Comparison of ENCODE assay signal across 21 cellular contexts in the genomic region with DNA sequence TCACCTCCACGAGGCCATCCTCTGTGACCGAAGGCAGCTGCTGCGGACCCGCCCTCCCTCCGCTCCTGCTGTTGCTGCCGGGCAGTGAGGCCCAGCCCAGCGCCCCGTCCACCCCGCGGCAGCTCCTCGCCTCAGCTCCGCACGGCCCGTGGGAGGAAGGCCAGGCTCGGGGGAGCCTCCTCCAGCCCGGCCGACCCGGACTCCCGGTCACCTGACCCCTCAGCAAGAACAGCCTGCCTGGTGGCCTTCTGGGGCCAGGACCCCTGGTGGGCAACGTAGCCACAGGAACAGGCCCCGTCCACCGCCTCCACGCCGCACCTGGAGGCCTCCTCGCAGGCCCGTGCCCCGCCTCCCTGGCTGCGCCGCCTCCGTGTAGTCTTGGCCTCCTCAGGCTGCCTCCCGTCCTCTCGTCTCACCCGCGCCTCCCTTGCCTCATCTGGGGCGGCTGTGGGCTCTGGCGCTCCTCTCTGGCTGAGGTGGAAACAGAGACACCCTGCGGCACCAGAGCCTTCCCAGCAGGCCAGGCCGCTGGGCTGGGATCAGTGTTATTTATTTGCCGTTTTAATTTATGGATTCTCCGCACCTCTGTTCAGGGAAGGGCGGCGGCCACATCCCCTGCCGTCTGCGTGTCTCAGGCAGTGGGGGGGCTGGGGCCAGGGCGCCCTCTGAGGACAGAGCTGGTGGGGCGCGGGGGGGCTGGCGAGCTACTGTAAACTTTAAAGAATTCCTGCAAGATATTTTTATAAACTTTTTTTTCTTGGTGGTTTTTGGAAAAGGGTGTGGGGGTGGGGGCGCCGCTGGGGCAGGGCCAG. TPM values are rescaled to one million over a fixed set of nuclear protein-coding genes. Genes with fewer than 3 reads are reported as not detected.
DNase-seq lines count a peak whose midpoint lies in the region; ATAC-seq and TF ChIP-seq lines count a peak whose summit lies in the region.
"Had no signal": no experiment of that assay in that cellular context is flagged by ENCODE, and none has a peak within 500 bp of the region (broad histone marks: within the 10 kb centered on the region; RNA-seq: fewer than 3 reads in every experiment).

No MANE protein-coding gene starts in this region.

- H3K27ac Mint-ChIP-seq in CD8-positive, alpha-beta memory T cell: no peak overlapping the region
- H3K27ac Mint-ChIP-seq: stimulated activated naive CD8-positive, alpha-beta T cell treated with anti-CD3 and anti-CD28 coated beads, Interleukin-15, amount 100 ng/mL, for 72 hours; T-helper 1 cell treated with Interleukin-12 subunit alpha and Interleukin-12 subunit beta and Interleukin-4 antibody, amounts not matched to agents 30 μg/mL and 1 μg/mL, for 36 hours had no signal

- no peaks in the 10 kb centered on the region for H3K27me3 ChIP-seq in esophagus (ENCODE audit: control insufficient read depth in 1 of 2, insufficient read depth in 2 of 2, low read length in 2 of 2)
- no peaks in the 10 kb centered on the region for H3K27me3 ChIP-seq in tibial artery
- H3K27me3 ChIP-seq in PC-9 (ENCODE audit: insufficient read depth, low read depth): no peaks in the 10 kb centered on the region
- H3K27me3 ChIP-seq in CD8-positive, alpha-beta memory T cell (ENCODE audit: insufficient read depth, low read length, poor library complexity, severe bottlenecking): no peaks in the 10 kb centered on the region
- H3K27me3 ChIP-seq: gastrocnemius medialis, right atrium auricular region had no signal

- no peak for DNase-seq in omental fat pad (ENCODE audit: low spot score)
- DNase-seq in tibial artery: peak in 1 of 2 donors; percentile 85
- DNase-seq in PC-9: no peak
- DNase-seq in CD8-positive, alpha-beta memory T cell: no peak
- DNase-seq in EL: no peak
- DNase-seq: activated CD8-positive, alpha-beta memory T cell treated with anti-CD3 and anti-CD28 coated beads for 24 hours; COR-L47; gastrocnemius medialis; naive thymus-derived CD8-positive, alpha-beta T cell; NCI-H2081 treated with DMSO at 0.1 percent for 48 hours; NCI-H510A; stimulated activated CD4-positive, alpha-beta T cell treated with anti-CD3 and anti-CD28 coated beads, Interleukin-1b, Interleukin-23, amount 100 ng/mL, for 48 hours; stimulated activated naive CD8-positive, alpha-beta T cell treated with anti-CD3 and anti-CD28 coated beads, Interleukin-15, amount 100 ng/mL, for 72 hours had no signal

- no peaks in the 10 kb centered on the region for H3K79me2 ChIP-seq in PC-9 (ENCODE audit: low read depth)

- peak overlapping the region; percentile 74 for H3K27ac ChIP-seq in angular gyrus (ENCODE audit: low read depth, low read length)
- H3K27ac ChIP-seq in esophagus (ENCODE audit: low read depth in 2 of 2, low read length in 1 of 2): peak overlapping the region; percentile 56 to 79
- H3K27ac ChIP-seq in tibial artery: peak overlapping the region; percentile 98 to 99
- no peak overlapping the region for H3K27ac ChIP-seq in PC-9
- no peak overlapping the region for H3K27ac ChIP-seq in CD8-positive, alpha-beta memory T cell (ENCODE audit: low read depth, low read length)
- H3K27ac ChIP-seq: gastrocnemius medialis, HL-60 had no signal

- ATAC-seq in omental fat pad (ENCODE audit: low FRiP score) (peak; percentile 35), HG03521 (IDR thresholded peaks at IDR 0.05; ENCODE audit: unreplicated experiment) (no peak)
- ATAC-seq: gastrocnemius medialis; naive thymus-derived CD8-positive, alpha-beta T cell had no signal

- intact Hi-C loops in tibial artery (cut with DNase I; ENCODE audit: low total_unique reads): loop anchor here (2.0 kb wide), 1 partner anchor 22 kb away; no protein-coding TSS in a partner anchor
- intact Hi-C loops in PC-9 (cut with micrococcal nuclease; ENCODE audit: unreplicated experiment): no loop called here

- H3K4me3 Mint-ChIP-seq in CD8-positive, alpha-beta memory T cell: peak overlapping the region in 1 of 7 donors; percentile 51
- H3K4me3 Mint-ChIP-seq: central memory CD8-positive, alpha-beta T cell; naive thymus-derived CD8-positive, alpha-beta T cell; stimulated activated naive CD8-positive, alpha-beta T cell treated with anti-CD3 and anti-CD28 coated beads, Interleukin-15, amount 100 ng/mL, for 72 hours; T-helper 1 cell treated with Interleukin-12 subunit alpha and Interleukin-12 subunit beta and Interleukin-4 antibody, amounts not matched to agents 30 μg/mL and 1 μg/mL, for 36 hours had no signal

- H2AFZ ChIP-seq in PC-9: no peak overlapping the region

- H3K4me1 ChIP-seq in esophagus (ENCODE audit: control insufficient read depth in 2 of 2, insufficient read depth in 2 of 2, low read length in 1 of 2) (peaks cover 0 to 13% of the 10 kb centered on the region in 2 donors), tibial artery (peaks cover 0 to 72% (median 50%) of the 10 kb centered on the region in 4 donors), PC-9 (replicated peaks; ENCODE audit: insufficient read depth) (no peaks in the 10 kb centered on the region)
- H3K4me1 ChIP-seq in CD8-positive, alpha-beta memory T cell (ENCODE audit: insufficient read depth, low read length): no peaks in the 10 kb centered on the region
- H3K4me1 ChIP-seq: gastrocnemius medialis had no signal

- no peaks in the 10 kb centered on the region for H3K9me3 Mint-ChIP-seq in CD8-positive, alpha-beta memory T cell
- H3K9me3 Mint-ChIP-seq: central memory CD8-positive, alpha-beta T cell; stimulated activated naive CD8-positive, alpha-beta T cell treated with anti-CD3 and anti-CD28 coated beads, Interleukin-15, amount 100 ng/mL, for 72 hours; T-helper 1 cell treated with Interleukin-12 subunit alpha and Interleukin-12 subunit beta and Interleukin-4 antibody, amounts not matched to agents 30 μg/mL and 1 μg/mL, for 36 hours had no signal

- no peak for TF ChIP-seq CTCF in omental fat pad (IDR thresholded peaks at IDR 0.05)
- no peak for TF ChIP-seq CTCF in tibial artery (IDR thresholded peaks at IDR 0.05)
- no peak for TF ChIP-seq CTCF in PC-9 (conservative IDR thresholded peaks at IDR 0.05)

- POLR2A ChIA-PET in PC-9 (lab: Charles Lee; ENCODE audit: unreplicated experiment): no interaction called here
- POLR2A ChIA-PET in CD8-positive, alpha-beta memory T cell (lab: Charles Lee): no interaction called here

- no peaks in the 10 kb centered on the region for H3K9me2 ChIP-seq in PC-9 (ENCODE audit: insufficient read depth)

- peaks cover 0 to 2% of the 10 kb centered on the region in 2 donors for H3K27me3 Mint-ChIP-seq in CD8-positive, alpha-beta memory T cell
- H3K27me3 Mint-ChIP-seq: central memory CD8-positive, alpha-beta T cell; naive thymus-derived CD8-positive, alpha-beta T cell; stimulated activated naive CD8-positive, alpha-beta T cell treated with anti-CD3 and anti-CD28 coated beads, Interleukin-15, amount 100 ng/mL, for 72 hours had no signal

- no peak overlapping the region for H3K4me2 ChIP-seq in PC-9

- H3K4me3 ChIP-seq in esophagus (ENCODE audit: low read depth in 1 of 2, low read length in 2 of 2) (peak overlapping the region in 1 of 2 donors; percentile 2), tibial artery (peak overlapping the region; percentile 52 to 59), PC-9 (no peak overlapping the region)
- no peak overlapping the region for H3K4me3 ChIP-seq in CD8-positive, alpha-beta memory T cell (ENCODE audit: low read length)
- H3K4me3 ChIP-seq: gastrocnemius medialis, lung, right atrium auricular region had no signal

- no peaks in the 10 kb centered on the region for H3F3A ChIP-seq in PC-9 (ENCODE audit: insufficient read depth, low read depth)

- no peaks in the 10 kb centered on the region for H4K20me1 ChIP-seq in PC-9 (ENCODE audit: insufficient read depth)

- H3K36me3 ChIP-seq in esophagus (ENCODE audit: control insufficient read depth in 2 of 2, insufficient read depth in 2 of 2, low read length in 1 of 2) (peaks cover 0 to 10% of the 10 kb centered on the region in 2 donors), tibial artery (peaks cover 4 to 44% (median 9%) of the 10 kb centered on the region in 3 donors), PC-9 (ENCODE audit: low read depth) (no peaks in the 10 kb centered on the region)
- H3K36me3 ChIP-seq in CD8-positive, alpha-beta memory T cell (ENCODE audit: insufficient read depth, low read length): no peaks in the 10 kb centered on the region
- H3K36me3 ChIP-seq: gastrocnemius medialis, right atrium auricular region had no signal

- CTCF ChIA-PET in PC-9 (lab: Charles Lee): no interaction called here
- CTCF ChIA-PET in CD8-positive, alpha-beta memory T cell (lab: Charles Lee): no interaction called here

- peaks cover 0 to 9% (median 0%) of the 10 kb centered on the region in 3 donors for H3K36me3 Mint-ChIP-seq in CD8-positive, alpha-beta memory T cell

- peaks cover 0 to 3% (median 3%) of the 10 kb centered on the region in 3 donors for H3K4me1 Mint-ChIP-seq in CD8-positive, alpha-beta memory T cell
- H3K4me1 Mint-ChIP-seq: stimulated activated naive CD8-positive, alpha-beta T cell treated with anti-CD3 and anti-CD28 coated beads, Interleukin-15, amount 100 ng/mL, for 72 hours had no signal

- 43 to 62% methylated on average over 36 to 50 of the region's 50 CpGs for WGBS in esophagus, 2 donors

- H3K9me3 ChIP-seq in esophagus (ENCODE audit: control insufficient read depth in 2 of 2, insufficient read depth in 1 of 2, low read depth in 1 of 2, low read length in 1 of 2): no peaks in the 10 kb centered on the region
- no peaks in the 10 kb centered on the region for H3K9me3 ChIP-seq in tibial artery
- no peaks in the 10 kb centered on the region for H3K9me3 ChIP-seq in PC-9 (ENCODE audit: insufficient read depth, low read depth)
- H3K9me3 ChIP-seq in CD8-positive, alpha-beta memory T cell (ENCODE audit: low read length): no peaks in the 10 kb centered on the region
- H3K9me3 ChIP-seq: gastrocnemius medialis, right atrium auricular region had no signal

- no TSS peak for BruUV-seq in PC-9 (replicated peaks; lab: Mats Ljungman, UMichigan)

RNA-seq across cellular contexts. Expression of gene MOB2, which starts 25.4 kb away (rescaled TPM):
- 10 to 100 TPM; 33.2 to 43.8 TPM for polyA plus RNA-seq in esophagus
- 10 to 100 TPM; 27.3 to 64.9 (median 34.1) TPM for total RNA-seq in omental fat pad
- total RNA-seq in PC-9 (2021): 19.1 and 21.8 TPM in 2 replicates
- 10 to 100 TPM; 26.6 to 28.7 TPM for total RNA-seq in CD8-positive, alpha-beta memory T cell
- 67.4 TPM for polyA plus RNA-seq in CD8-positive, alpha-beta memory T cell

Comparison
In these comparisons a context has a peak if more than half of its experiments do, and no peak if none do; other contexts are left out.
1. H3K27ac ChIP-seq: peak in angular gyrus (single experiment), esophagus (2 of 2) and tibial artery (2 of 2); none in PC-9 (single experiment) and CD8-positive, alpha-beta memory T cell (single experiment).
2. H3K4me3 ChIP-seq: peak in tibial artery (2 of 2); none in PC-9 (single experiment) and CD8-positive, alpha-beta memory T cell (single experiment).